In genomic region chr16:20901068-20901440, GRCh38 we compare ENCODE assay signal across 8 cellular contexts. TPM values are rescaled to one million over a fixed set of nuclear protein-coding genes. Genes with fewer than 3 reads are reported as not detected.
A peak's percentile ranks its signal among the peaks of the same experiment; 100 is the strongest.
DNase-seq lines count a peak whose midpoint lies in the region; ATAC-seq and TF ChIP-seq lines count a peak whose summit lies in the region.

No MANE protein-coding gene starts in this region.

- no peaks in the 10 kb centered on the region for H3K27me3 ChIP-seq in MG63
- no peaks in the 10 kb centered on the region for H3K27me3 ChIP-seq in muscle layer of duodenum (ENCODE audit: low read depth, low read length)

- H3K4me3 ChIP-seq in MG63 (peak overlapping the region; percentile 74), coronary artery (peak overlapping the region; percentile 95), muscle layer of duodenum (ENCODE audit: low read depth in 1 of 2, low read length in 2 of 2) (peak overlapping the region; percentile 80 to 88)

- no peak for TF ChIP-seq CTCF in coronary artery (IDR thresholded peaks at IDR 0.05)

- H3K36me3 ChIP-seq in MG63 (peaks cover 30% of the 10 kb centered on the region), muscle layer of duodenum (ENCODE audit: control insufficient read depth in 1 of 2, insufficient read depth in 2 of 2, low read length in 2 of 2) (peaks cover 0 to 7% of the 10 kb centered on the region in 2 donors)

- DNase-seq in MG63 (no peak), coronary artery (ENCODE audit: low spot score) (no peak), dedifferentiated amniotic fluid mesenchymal stem cell (ENCODE audit: extremely low spot score) (no peak)
- DNase-seq in activated CD4-positive, alpha-beta T cell treated with anti-CD3 and anti-CD28 coated beads, Interleukin-2, amount 50 U/mL, for 4 hours = no peak

- ATAC-seq in GM18517 (IDR thresholded peaks at IDR 0.05; ENCODE audit: unreplicated experiment) (peak; percentile 3), GM21390 (IDR thresholded peaks at IDR 0.05; ENCODE audit: unreplicated experiment) (no peak), GM21825 (IDR thresholded peaks at IDR 0.05; ENCODE audit: unreplicated experiment) (no peak)

- H3K4me1 ChIP-seq in muscle layer of duodenum (ENCODE audit: control insufficient read depth in 1 of 2, insufficient read depth in 2 of 2, low read length in 2 of 2) = peaks cover 37 to 45% of the 10 kb centered on the region in 2 donors

- H3K9me3 ChIP-seq in MG63 = no peaks in the 10 kb centered on the region
- no peaks in the 10 kb centered on the region for H3K9me3 ChIP-seq in muscle layer of duodenum (ENCODE audit: control insufficient read depth in 1 of 2, low read length in 2 of 2)

- H3K27ac ChIP-seq in coronary artery (peak overlapping the region; percentile 86 to 100), muscle layer of duodenum (ENCODE audit: low read length) (peak overlapping the region; percentile 99)

RNA-seq across cellular contexts. Expression of gene LYRM1, which starts 0.5 kb away (rescaled TPM):
- total RNA-seq in MG63 (2014; rRNA removed; shearing (Covaris generic); ENCODE audit: low replicate concordance) = 65.9 and 78.8 TPM in 2 replicates

RNA-seq across cellular contexts. Expression of gene DCUN1D3, which starts 0.9 kb away (rescaled TPM):
- 15.6 and 16.8 TPM in 2 replicates for total RNA-seq in MG63 (2014; rRNA removed; shearing (Covaris generic); ENCODE audit: low replicate concordance)
